8 cellular contexts compared by ENCODE assay signal in genomic region chr12:120132863-120133385, GRCh38. TPM values are rescaled to one million over a fixed set of nuclear protein-coding genes. Genes with fewer than 3 reads are reported as not detected.
DNase-seq lines count a peak whose midpoint lies in the region; ATAC-seq and TF ChIP-seq lines count a peak whose summit lies in the region.

No MANE protein-coding gene starts in this region.

- TF ChIP-seq CTCF in left ventricle myocardium inferior (IDR thresholded peaks at IDR 0.05; ENCODE audit: borderline replicate concordance) (no peak), tibial artery (IDR thresholded peaks at IDR 0.05) (no peak)

- H3K27ac ChIP-seq in left ventricle myocardium inferior (replicated peaks), result peak overlapping the region; percentile 73
- H3K27ac ChIP-seq in tibial artery, result no peak overlapping the region

- intact Hi-C loops in left ventricle myocardium inferior (cut with micrococcal nuclease) (no loop called here), tibial artery (cut with DNase I; ENCODE audit: low total_unique reads) (no loop called here)

- H3K4me3 ChIP-seq in left ventricle myocardium inferior (no peak overlapping the region), tibial artery (no peak overlapping the region)

- no peaks in the 10 kb centered on the region for H3K27me3 ChIP-seq in left ventricle myocardium inferior (ENCODE audit: low read depth)
- no peaks in the 10 kb centered on the region for H3K27me3 ChIP-seq in tibial artery

- H3K4me1 ChIP-seq in left ventricle myocardium inferior (peaks cover 43% of the 10 kb centered on the region), tibial artery (no peaks in the 10 kb centered on the region)

- H3K36me3 ChIP-seq in left ventricle myocardium inferior, result peaks cover 100% of the 10 kb centered on the region
- H3K36me3 ChIP-seq in tibial artery, result peaks cover 97 to 100% (median 100%) of the 10 kb centered on the region in 3 donors

- peak; percentile 92 for ATAC-seq in GM18867 (IDR thresholded peaks at IDR 0.05; ENCODE audit: unreplicated experiment)
- peak; percentile 83 for ATAC-seq in GM21526 (IDR thresholded peaks at IDR 0.05; ENCODE audit: low FRiP score, unreplicated experiment)
- ATAC-seq in HG03175 (IDR thresholded peaks at IDR 0.05; ENCODE audit: unreplicated experiment), result peak; percentile 94
- no peak for ATAC-seq in SK-N-SH treated with all-trans-retinoic acid at 6 μM for 48 hours

- no peaks in the 10 kb centered on the region for H3K9me3 ChIP-seq in left ventricle myocardium inferior (replicated peaks)
- no peaks in the 10 kb centered on the region for H3K9me3 ChIP-seq in tibial artery

- DNase-seq in left ventricle myocardium inferior (no peak), tibial artery (no peak), NCI-H774 (lab: John Stamatoyannopoulos, UW) (no peak), mucosa of gallbladder (ENCODE audit: low spot score) (no peak)

TF ChIP-seq in SK-N-SH treated with all-trans-retinoic acid at 6 μM for 48 hours, 23 proteins besides CTCF, POLR2A, EP300 and RAD21:
- TF ChIP-seq ZNF70 (CRISPR knock-in tag; IDR thresholded peaks at IDR 0.05) (no peak), ZFP3 (CRISPR knock-in tag; IDR thresholded peaks at IDR 0.05) (no peak), ISL1 (CRISPR knock-in tag; IDR thresholded peaks at IDR 0.05) (no peak), RARB (CRISPR knock-in tag; IDR thresholded peaks at IDR 0.05) (no peak), OSR1 (CRISPR knock-in tag; IDR thresholded peaks at IDR 0.05) (no peak), TSHZ2 (CRISPR knock-in tag; IDR thresholded peaks at IDR 0.05) (no peak), ARNTL (CRISPR knock-in tag; IDR thresholded peaks at IDR 0.05; ENCODE audit: borderline replicate concordance, low read depth) (no peak)

RNA-seq across cellular contexts. Expression of gene RAB35, which starts 16.4 kb away (rescaled TPM):
- total RNA-seq in left ventricle myocardium inferior (21.9 TPM), mucosa of gallbladder (53.1 TPM)
